9 cellular contexts compared by ENCODE assay signal in the genomic region with DNA sequence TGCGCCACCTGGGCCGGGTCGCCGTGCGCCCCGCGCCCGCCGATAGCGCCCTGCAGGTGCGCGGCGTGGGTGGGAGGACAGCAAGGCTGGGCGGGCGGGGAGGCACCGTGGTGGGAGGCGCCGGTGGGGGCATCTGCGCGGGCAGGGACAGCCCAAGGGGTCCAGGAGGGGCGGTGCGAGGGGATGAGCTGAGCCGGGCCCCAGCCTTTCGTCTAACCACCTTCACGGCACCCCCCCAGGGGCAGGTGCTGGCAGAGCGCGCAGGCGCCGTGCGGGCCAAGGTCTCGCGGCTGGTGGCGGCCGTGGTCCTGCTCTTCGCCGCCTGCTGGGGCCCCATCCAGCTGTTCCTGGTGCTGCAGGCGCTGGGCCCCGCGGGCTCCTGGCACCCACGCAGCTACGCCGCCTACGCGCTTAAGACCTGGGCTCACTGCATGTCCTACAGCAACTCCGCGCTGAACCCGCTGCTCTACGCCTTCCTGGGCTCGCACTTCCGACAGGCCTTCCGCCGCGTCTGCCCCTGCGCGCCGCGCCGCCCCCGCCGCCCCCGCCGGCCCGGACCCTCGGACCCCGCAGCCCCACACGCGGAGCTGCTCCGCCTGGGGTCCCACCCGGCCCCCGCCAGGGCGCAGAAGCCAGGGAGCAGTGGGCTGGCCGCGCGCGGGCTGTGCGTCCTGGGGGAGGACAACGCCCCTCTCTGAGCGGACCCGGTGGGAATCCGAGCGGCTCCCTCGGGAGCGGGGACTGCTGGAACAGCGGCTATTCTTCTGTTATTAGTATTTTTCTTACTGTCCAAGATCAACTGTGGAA. TPM values are rescaled to one million over a fixed set of nuclear protein-coding genes. Genes with fewer than 3 reads are reported as not detected.
DNase-seq lines count a peak whose midpoint lies in the region; ATAC-seq and TF ChIP-seq lines count a peak whose summit lies in the region.
"Had no signal": no experiment of that assay in that cellular context is flagged by ENCODE, and none has a peak within 500 bp of the region (broad histone marks: within the 10 kb centered on the region; RNA-seq: fewer than 3 reads in every experiment).

No MANE protein-coding gene starts in this region.

- H3K36me3 Mint-ChIP-seq in activated CD4-positive, alpha-beta T cell treated with anti-CD3 and anti-CD28 coated beads, Interleukin-2, amount 10 ng/mL, durations not matched to agents 24 days and 14 days (ENCODE audit: low read depth) = peaks cover 1% of the 10 kb centered on the region
- H3K36me3 Mint-ChIP-seq in effector memory CD8-positive, alpha-beta T cell (ENCODE audit: insufficient read depth) = peaks cover 21% of the 10 kb centered on the region

- peak; percentile 57 for ATAC-seq in effector memory CD8-positive, alpha-beta T cell (replicated peaks)
- no peak for ATAC-seq in HG03520 (IDR thresholded peaks at IDR 0.05; ENCODE audit: unreplicated experiment)
- no peak for ATAC-seq in HG03439 (IDR thresholded peaks at IDR 0.05; ENCODE audit: unreplicated experiment)

- H3K79me2 ChIP-seq in DOHH2 (ENCODE audit: control insufficient read depth, low read length) = no peaks in the 10 kb centered on the region
- H3K79me2 ChIP-seq in Loucy (ENCODE audit: insufficient read depth, low read length) = no peaks in the 10 kb centered on the region

- H3K9me2 ChIP-seq in DOHH2 (replicated peaks; ENCODE audit: control insufficient read depth, low read length) (no peaks in the 10 kb centered on the region), Loucy (replicated peaks; ENCODE audit: low read depth, low read length) (no peaks in the 10 kb centered on the region)

- H3K4me1 Mint-ChIP-seq in activated CD4-positive, alpha-beta T cell treated with anti-CD3 and anti-CD28 coated beads, Interleukin-2, amount 10 ng/mL, durations not matched to agents 24 days and 14 days = peaks cover 16% of the 10 kb centered on the region
- H3K4me1 Mint-ChIP-seq in effector memory CD8-positive, alpha-beta T cell (ENCODE audit: low read depth in 2 of 2) = peaks cover 10 to 16% of the 10 kb centered on the region in 2 donors

- H3K27ac Mint-ChIP-seq in activated CD4-positive, alpha-beta T cell treated with anti-CD3 and anti-CD28 coated beads, Interleukin-2, amount 10 ng/mL, durations not matched to agents 24 days and 14 days = peak overlapping the region; percentile 92
- H3K27ac Mint-ChIP-seq in effector memory CD8-positive, alpha-beta T cell = peak overlapping the region; percentile 73 to 78

- H3K9me3 Mint-ChIP-seq in activated CD4-positive, alpha-beta T cell treated with anti-CD3 and anti-CD28 coated beads, Interleukin-2, amount 10 ng/mL, durations not matched to agents 24 days and 14 days = no peaks in the 10 kb centered on the region
- H3K9me3 Mint-ChIP-seq in effector memory CD8-positive, alpha-beta T cell = no peaks in the 10 kb centered on the region

- H3K4me1 ChIP-seq in DOHH2 (ENCODE audit: control insufficient read depth, low read length) (peaks cover 43% of the 10 kb centered on the region), Loucy (ENCODE audit: insufficient read depth, low read length, poor library complexity, severe bottlenecking) (peaks cover 2% of the 10 kb centered on the region)

- peaks cover 2% of the 10 kb centered on the region for H3K27me3 Mint-ChIP-seq in activated CD4-positive, alpha-beta T cell treated with anti-CD3 and anti-CD28 coated beads, Interleukin-2, amount 10 ng/mL, durations not matched to agents 24 days and 14 days
- peaks cover 0 to 9% of the 10 kb centered on the region in 2 donors for H3K27me3 Mint-ChIP-seq in effector memory CD8-positive, alpha-beta T cell

- no peaks in the 10 kb centered on the region for H3K36me3 ChIP-seq in DOHH2 (ENCODE audit: control insufficient read depth, low read length)
- H3K36me3 ChIP-seq in Loucy (ENCODE audit: insufficient read depth, low read length) = no peaks in the 10 kb centered on the region

- H3K4me3 Mint-ChIP-seq in activated CD4-positive, alpha-beta T cell treated with anti-CD3 and anti-CD28 coated beads, Interleukin-2, amount 10 ng/mL, durations not matched to agents 24 days and 14 days = peak overlapping the region; percentile 86
- H3K4me3 Mint-ChIP-seq in effector memory CD8-positive, alpha-beta T cell = peak overlapping the region; percentile 69 to 81

- H3K4me2 ChIP-seq in DOHH2 (ENCODE audit: low read length) (peak overlapping the region; percentile 51), Loucy (ENCODE audit: low read depth, low read length, poor library complexity, severe bottlenecking) (peak overlapping the region; percentile 31)

- no peaks in the 10 kb centered on the region for H3K9me3 ChIP-seq in DOHH2 (ENCODE audit: control insufficient read depth, insufficient read depth, low read length)
- no peaks in the 10 kb centered on the region for H3K9me3 ChIP-seq in Loucy (ENCODE audit: insufficient read depth, low read depth, low read length)

- H3K27ac ChIP-seq in DOHH2 (ENCODE audit: low read depth, low read length) = no peak overlapping the region

- TF ChIP-seq CTCF in DOHH2 (IDR thresholded peaks at IDR 0.05; ENCODE audit: low read depth, low read length, poor library complexity, severe bottlenecking) (no peak), Loucy (conservative IDR thresholded peaks at IDR 0.05; ENCODE audit: low read length) (no peak)

- DNase-seq in activated CD4-positive, alpha-beta T cell treated with anti-CD3 and anti-CD28 coated beads, Interleukin-2, amount 10 ng/mL, durations not matched to agents 24 days and 14 days = peak; percentile 90
- peak; percentile 51 to 55 (median 55) for DNase-seq in effector memory CD8-positive, alpha-beta T cell
- peak; percentile 77 for DNase-seq in stimulated activated CD4-positive, alpha-beta T cell treated with anti-CD3 and anti-CD28 coated beads, Interleukin-15, amount 100 ng/mL, for 24 hours
- DNase-seq in superior temporal gyrus (ENCODE audit: extremely low spot score) = no peak

- no peak overlapping the region for H2AFZ ChIP-seq in Loucy (ENCODE audit: low read length)

- H3K4me3 ChIP-seq in DOHH2 (ENCODE audit: low read length) (peak overlapping the region; percentile 30), Loucy (ENCODE audit: low read length, poor library complexity, severe bottlenecking) (no peak overlapping the region)

- no peak overlapping the region for H3K9ac ChIP-seq in Loucy (ENCODE audit: low read depth, low read length, poor library complexity, severe bottlenecking)

- H3F3A ChIP-seq in DOHH2 (ENCODE audit: control insufficient read depth, insufficient read depth) (peaks cover 3% of the 10 kb centered on the region; the same call in 1 of the 2 replicates), Loucy (ENCODE audit: low read depth) (no peaks in the 10 kb centered on the region)

- H3K27me3 ChIP-seq in DOHH2 (ENCODE audit: control insufficient read depth, low read length) = peaks cover 75% of the 10 kb centered on the region
- no peaks in the 10 kb centered on the region for H3K27me3 ChIP-seq in Loucy (ENCODE audit: insufficient read depth, low read length, poor library complexity, severe bottlenecking)

- intact Hi-C loops in activated CD4-positive, alpha-beta T cell treated with anti-CD3 and anti-CD28 coated beads, Interleukin-2, amount 10 ng/mL, durations not matched to agents 24 days and 14 days (cut with micrococcal nuclease) = loop anchor here (1.0 to 5.0 kb wide), 4 partner anchors 150 to 321 kb away; a partner anchor contains a TSS

- H4K20me1 ChIP-seq in DOHH2 (ENCODE audit: control insufficient read depth, insufficient read depth, low read depth, low read length) (no peaks in the 10 kb centered on the region), Loucy (ENCODE audit: insufficient read depth, low read length, poor library complexity, severe bottlenecking) (no peaks in the 10 kb centered on the region)

RNA-seq across cellular contexts. Expression of a gene that starts 3.1 kb away (rescaled TPM):
- 12.9 and 16.8 TPM in 2 replicates for total RNA-seq in activated CD4-positive, alpha-beta T cell treated with anti-CD3 and anti-CD28 coated beads, Interleukin-2, amount 10 ng/mL, durations not matched to agents 24 days and 14 days
- total RNA-seq: lung microvascular endothelial cell had no signal

RNA-seq across cellular contexts. Expression of a gene that starts 5.6 kb away (rescaled TPM):
- total RNA-seq in activated CD4-positive, alpha-beta T cell treated with anti-CD3 and anti-CD28 coated beads, Interleukin-2, amount 10 ng/mL, durations not matched to agents 24 days and 14 days = 35.6 and 36.6 TPM in 2 replicates

RNA-seq across cellular contexts. Expression of a gene that starts 7.2 kb away (rescaled TPM):
- 86.8 and 91.5 TPM in 2 replicates for total RNA-seq in activated CD4-positive, alpha-beta T cell treated with anti-CD3 and anti-CD28 coated beads, Interleukin-2, amount 10 ng/mL, durations not matched to agents 24 days and 14 days

RNA-seq across cellular contexts. Expression of a gene that starts 27.0 kb away (rescaled TPM):
- total RNA-seq in activated CD4-positive, alpha-beta T cell treated with anti-CD3 and anti-CD28 coated beads, Interleukin-2, amount 10 ng/mL, durations not matched to agents 24 days and 14 days = not detected in 2 replicates
- total RNA-seq: lung microvascular endothelial cell had no signal

RNA-seq across cellular contexts. Expression of a gene that starts 27.3 kb away (rescaled TPM):
- total RNA-seq in activated CD4-positive, alpha-beta T cell treated with anti-CD3 and anti-CD28 coated beads, Interleukin-2, amount 10 ng/mL, durations not matched to agents 24 days and 14 days = 58.1 and 61.1 TPM in 2 replicates
